13 cellular contexts compared by ENCODE assay signal in the genomic region with DNA sequence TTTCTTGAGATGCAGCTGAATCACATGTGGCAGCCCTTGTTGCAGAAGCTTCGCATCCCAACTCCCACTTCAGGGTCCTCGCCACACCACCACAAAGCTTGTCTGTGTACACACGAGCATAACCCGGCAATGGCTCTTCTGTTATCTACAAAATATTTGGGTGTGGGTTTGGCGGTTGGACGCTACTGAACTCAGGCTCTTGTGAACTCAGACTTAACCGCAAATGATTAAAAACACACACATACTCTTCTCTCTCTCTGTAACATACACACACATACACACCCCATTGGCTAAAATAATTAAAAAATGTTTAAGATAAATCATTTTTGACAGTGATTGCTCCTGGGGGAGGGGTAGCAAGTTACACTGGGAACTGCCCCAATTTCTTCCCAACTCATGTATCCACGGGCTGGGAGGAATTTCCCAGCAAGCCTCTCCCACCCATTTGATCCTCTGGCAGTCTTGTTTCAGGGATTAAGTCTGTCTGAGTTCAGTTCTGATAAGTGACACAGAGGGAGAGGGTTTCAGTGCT.
A peak's percentile ranks its signal among the peaks of the same experiment; 100 is the strongest.
DNase-seq lines count a peak whose midpoint lies in the region; ATAC-seq and TF ChIP-seq lines count a peak whose summit lies in the region.
"Had no signal": no experiment of that assay in that cellular context is flagged by ENCODE, and none has a peak within 500 bp of the region (broad histone marks: within the 10 kb centered on the region; RNA-seq: fewer than 3 reads in every experiment).

No MANE protein-coding gene starts in this region.

- H3K4me3 ChIP-seq in SJSA1, result no peak overlapping the region
- H3K4me3 ChIP-seq: gastrocnemius medialis, SK-N-MC, transverse colon had no signal

- no peak for TF ChIP-seq CTCF in omental fat pad (IDR thresholded peaks at IDR 0.05)

- ATAC-seq in omental fat pad (ENCODE audit: low FRiP score), result peak; percentile 57
- ATAC-seq: gastrocnemius medialis had no signal

- peaks cover 17% of the 10 kb centered on the region for H3K4me1 ChIP-seq in SJSA1 (replicated peaks)
- H3K4me1 ChIP-seq: gastrocnemius medialis, transverse colon had no signal

- H3K27me3 ChIP-seq in SJSA1 (replicated peaks), result no peaks in the 10 kb centered on the region
- H3K27me3 ChIP-seq: gastrocnemius medialis, transverse colon had no signal

- no peaks in the 10 kb centered on the region for H3K36me3 ChIP-seq in SJSA1
- H3K36me3 ChIP-seq: gastrocnemius medialis, transverse colon had no signal

- DNase-seq in HEK293T (ENCODE audit: extremely low spot score), result no peak
- DNase-seq in SJSA1 (ENCODE audit: low read depth in 1 of 2, low spot score in 2 of 2), result peak; percentile 55 to 63
- DNase-seq in fibroblast of gingiva (ENCODE audit: low read depth), result peak; percentile 59
- DNase-seq in omental fat pad (ENCODE audit: low spot score), result no peak
- DNase-seq in SW 1271 (lab: John Stamatoyannopoulos, UW), result no peak
- DNase-seq in NCI-H2196 (lab: John Stamatoyannopoulos, UW; ENCODE audit: unreplicated experiment), result no peak
- no peak for DNase-seq in NCI-H1048 (lab: John Stamatoyannopoulos, UW)
- no peak for DNase-seq in occipital lobe (lab: John Stamatoyannopoulos, UW)
- DNase-seq: activated CD4-positive, alpha-beta T cell treated with anti-CD3 and anti-CD28 coated beads, Interleukin-2, amount 10 ng/mL, durations not matched to agents 7 days and 5 days; gastrocnemius medialis; stimulated activated CD4-positive, alpha-beta T cell treated with anti-CD3 and anti-CD28 coated beads, Interleukin-15, amount 100 ng/mL, for 24 hours; transverse colon had no signal

- H3K9me3 ChIP-seq in SJSA1 (replicated peaks), result no peaks in the 10 kb centered on the region
- H3K9me3 ChIP-seq: gastrocnemius medialis, transverse colon had no signal

- POLR2A ChIA-PET in HEK293T (lab: Yijun Ruan, JAX), result no interaction called here

- no peak overlapping the region for H3K27ac ChIP-seq in SJSA1
- H3K27ac ChIP-seq: gastrocnemius medialis, SK-N-MC, transverse colon had no signal

- CTCF ChIA-PET in HEK293T (lab: Yijun Ruan, JAX), result interaction anchor here (0.6 kb wide), 1 partner anchor 53 kb away, joined by 3 read pairs; no protein-coding TSS in a partner anchor

TF ChIP-seq in HEK293T, 16 proteins besides CTCF, POLR2A, EP300 and RAD21:
- TF ChIP-seq, protein P1, sequence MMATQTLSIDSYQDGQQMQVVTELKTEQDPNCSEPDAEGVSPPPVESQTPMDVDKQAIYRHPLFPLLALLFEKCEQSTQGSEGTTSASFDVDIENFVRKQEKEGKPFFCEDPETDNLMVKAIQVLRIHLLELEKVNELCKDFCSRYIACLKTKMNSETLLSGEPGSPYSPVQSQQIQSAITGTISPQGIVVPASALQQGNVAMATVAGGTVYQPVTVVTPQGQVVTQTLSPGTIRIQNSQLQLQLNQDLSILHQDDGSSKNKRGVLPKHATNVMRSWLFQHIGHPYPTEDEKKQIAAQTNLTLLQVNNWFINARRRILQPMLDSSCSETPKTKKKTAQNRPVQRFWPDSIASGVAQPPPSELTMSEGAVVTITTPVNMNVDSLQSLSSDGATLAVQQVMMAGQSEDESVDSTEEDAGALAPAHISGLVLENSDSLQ (IDR thresholded peaks at IDR 0.05), result 0 out of 2 replicates have a peak, but pooled peaks have one; percentile 19
- TF ChIP-seq BHLHE40 (IDR thresholded peaks at IDR 0.05; ENCODE audit: borderline replicate concordance) (no peak), NFRKB (IDR thresholded peaks at IDR 0.05) (no peak)
TF ChIP-seq in HEK293T: peak in this region for 1.

Comparison
In these comparisons a context has a peak if more than half of its experiments do, and no peak if none do; other contexts are left out.
1. DNase-seq: peak in SJSA1 (2 of 2) and fibroblast of gingiva (single experiment); none in HEK293T (single experiment), omental fat pad (single experiment), SW 1271 (0 of 2), NCI-H2196 (single experiment), NCI-H1048 (single experiment) and occipital lobe (single experiment).